ENCODE assay signal across 7 cellular contexts in the genomic region with DNA sequence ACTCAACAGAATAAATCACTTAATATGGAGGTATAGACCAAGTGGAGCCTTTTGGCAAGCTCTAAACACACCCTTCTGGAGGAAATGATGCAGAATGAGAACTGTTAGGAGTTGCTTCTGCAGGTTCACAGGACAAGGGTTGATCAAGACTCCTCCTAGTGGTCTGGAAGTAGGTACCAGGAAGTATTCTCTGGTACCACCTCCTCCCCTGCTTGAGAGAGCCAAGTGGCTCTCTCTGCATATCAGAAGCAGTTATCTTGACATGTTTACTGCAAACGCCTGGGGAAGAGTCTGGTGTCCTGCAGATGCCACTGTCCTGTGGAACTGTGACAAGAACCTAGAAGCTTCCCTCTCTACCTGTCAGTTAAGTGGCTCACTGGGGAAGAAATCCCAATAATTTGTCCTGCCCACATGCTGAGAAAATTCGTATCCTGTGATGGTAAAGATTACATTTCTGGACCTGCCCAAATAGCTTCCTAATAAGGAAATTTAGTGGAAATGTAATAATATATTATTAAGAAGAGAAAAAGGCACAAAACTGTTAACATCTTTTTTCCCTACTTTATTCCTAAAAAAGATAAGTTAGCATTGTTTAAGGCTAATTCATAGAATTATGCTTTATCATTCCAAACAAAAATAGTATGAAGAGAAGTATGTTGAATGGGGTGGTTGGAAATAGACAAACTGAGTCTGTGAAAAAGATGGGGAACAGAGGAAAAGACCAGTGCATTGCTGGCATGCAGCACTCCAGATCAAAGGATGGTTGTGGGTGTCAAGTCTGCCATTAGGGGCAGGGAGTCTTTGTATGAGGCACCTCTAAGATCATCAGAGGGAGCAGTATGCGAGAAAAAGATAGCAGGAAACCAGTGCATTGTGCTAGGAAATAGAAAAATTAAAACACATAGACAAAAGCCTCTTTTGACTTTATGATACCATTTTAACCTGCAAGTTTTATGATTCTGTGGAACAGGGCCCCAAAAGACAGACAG.
DNase-seq lines count a peak whose midpoint lies in the region; ATAC-seq and TF ChIP-seq lines count a peak whose summit lies in the region.

No MANE protein-coding gene starts in this region.

- WGBS in spleen, 5 donors = 49 to 77% (median 56%) methylated on average over 2 to 3 of the region's 3 CpGs

- TF ChIP-seq POLR2A in spleen (IDR thresholded peaks at IDR 0.05) = no peak

- DNase-seq in ELF-1 (ENCODE audit: low read depth, low spot score) (peak; percentile 82), NCI-H748 treated with DMSO at 0.1 percent for 48 hours (lab: John Stamatoyannopoulos, UW) (peak; percentile 6), glutamatergic neuron (no peak), spleen (no peak)
- peak; percentile 33 for DNase-seq in activated T-cell treated with anti-CD3 and anti-CD28 coated beads, Interleukin-2, amount 50 U/mL, for 4 hours

- peak; percentile 56 for ATAC-seq in GM19438 (IDR thresholded peaks at IDR 0.05; ENCODE audit: low read depth, unreplicated experiment)
- ATAC-seq in HG03378 (IDR thresholded peaks at IDR 0.05; ENCODE audit: unreplicated experiment) = peak; percentile 73
- peak; percentile 51 to 52 for ATAC-seq in activated T-cell treated with anti-CD3 and anti-CD28 coated beads, Interleukin-2, amount 50 U/mL, for 4 hours

- H3K27ac Mint-ChIP-seq in glutamatergic neuron (ENCODE audit: unreplicated experiment) = no peak overlapping the region

- no peaks in the 10 kb centered on the region for H3K27me3 ChIP-seq in spleen (replicated peaks in 1 of 7)

- peaks cover 0 to 27% (median 19%) of the 10 kb centered on the region in 6 donors for H3K36me3 ChIP-seq in spleen

- peak overlapping the region in 1 of 8 donors; percentile 3 for H3K4me3 ChIP-seq in spleen

- H3K36me3 Mint-ChIP-seq in activated T-cell treated with anti-CD3 and anti-CD28 coated beads, Interleukin-2, amount 50 U/mL, for 4 hours (ENCODE audit: insufficient read depth) = peaks cover 34% of the 10 kb centered on the region
- H3K36me3 Mint-ChIP-seq in glutamatergic neuron (ENCODE audit: unreplicated experiment) = peaks cover 3% of the 10 kb centered on the region

- intact Hi-C loops in spleen (cut with DNase I; ENCODE audit: low total_unique reads) = loop anchor here (10.0 kb wide), 2 partner anchors 108 to 218 kb away; a partner anchor contains a TSS

- peak; percentile 47 for TF ChIP-seq CTCF in glutamatergic neuron (IDR thresholded peaks at IDR 0.05; ENCODE audit: partially characterized antibody, unreplicated experiment)
- peak; percentile 31 to 74 (median 61) for TF ChIP-seq CTCF in spleen (IDR thresholded peaks at IDR 0.05 in 8 of 11, conservative IDR thresholded peaks at IDR 0.05 in 3 of 11)

- no peaks in the 10 kb centered on the region for H3K9me3 ChIP-seq in spleen

- no peaks in the 10 kb centered on the region for H3K27me3 Mint-ChIP-seq in activated T-cell treated with anti-CD3 and anti-CD28 coated beads, Interleukin-2, amount 50 U/mL, for 4 hours (ENCODE audit: low read depth)
- peaks cover 6% of the 10 kb centered on the region for H3K27me3 Mint-ChIP-seq in glutamatergic neuron (ENCODE audit: unreplicated experiment)

- H3K4me1 Mint-ChIP-seq in activated T-cell treated with anti-CD3 and anti-CD28 coated beads, Interleukin-2, amount 50 U/mL, for 4 hours (ENCODE audit: low read depth) = peaks cover 92% of the 10 kb centered on the region
- H3K4me1 Mint-ChIP-seq in glutamatergic neuron (ENCODE audit: low read depth, unreplicated experiment) = peaks cover 4% of the 10 kb centered on the region

- peak overlapping the region in 7 of 8 donors; percentile 89 to 96 (median 93) for H3K27ac ChIP-seq in spleen

- peak overlapping the region; percentile 55 for H3K4me3 Mint-ChIP-seq in activated T-cell treated with anti-CD3 and anti-CD28 coated beads, Interleukin-2, amount 50 U/mL, for 4 hours
- no peak overlapping the region for H3K4me3 Mint-ChIP-seq in glutamatergic neuron (ENCODE audit: unreplicated experiment)

- H3K4me1 ChIP-seq in spleen = peaks cover 53 to 97% (median 68%) of the 10 kb centered on the region in 6 donors

- H3K9me3 Mint-ChIP-seq in activated T-cell treated with anti-CD3 and anti-CD28 coated beads, Interleukin-2, amount 50 U/mL, for 4 hours = peaks cover 4% of the 10 kb centered on the region
- H3K9me3 Mint-ChIP-seq in glutamatergic neuron (ENCODE audit: unreplicated experiment) = peaks cover 7% of the 10 kb centered on the region

Comparison
In these comparisons a context has a peak if more than half of its experiments do, and no peak if none do; other contexts are left out.
1. DNase-seq: peak in ELF-1 (single experiment), NCI-H748 treated with DMSO at 0.1 percent for 48 hours (single experiment) and activated T-cell treated with anti-CD3 and anti-CD28 coated beads, Interleukin-2, amount 50 U/mL, for 4 hours (single experiment); none in glutamatergic neuron (single experiment) and spleen (single experiment).
2. Peak in every context shown above with its lines, with median percentiles within 50 percentile points of each other: ATAC-seq.